In genomic region chr3:125039041-125039896, GRCh38 we compare ENCODE assay signal across 12 cellular contexts. TPM values are rescaled to one million over a fixed set of nuclear protein-coding genes. Genes with fewer than 3 reads are reported as not detected.
DNase-seq lines count a peak whose midpoint lies in the region; ATAC-seq and TF ChIP-seq lines count a peak whose summit lies in the region.
"Had no signal": no experiment of that assay in that cellular context is flagged by ENCODE, and none has a peak within 500 bp of the region (broad histone marks: within the 10 kb centered on the region; RNA-seq: fewer than 3 reads in every experiment).

No MANE protein-coding gene starts in this region.

- H3K27me3 ChIP-seq in heart right ventricle, result no peaks in the 10 kb centered on the region

- H3K4me1 Mint-ChIP-seq in stimulated activated naive CD8-positive, alpha-beta T cell treated with anti-CD3 and anti-CD28 coated beads, Interleukin-15, Interleukin-2, amounts not matched to agents 100 ng/mL and 50 ng/mL, for 24 hours (ENCODE audit: low read depth), result peaks cover 36% of the 10 kb centered on the region

- H3K27me3 Mint-ChIP-seq in stimulated activated naive CD8-positive, alpha-beta T cell treated with anti-CD3 and anti-CD28 coated beads, Interleukin-15, Interleukin-2, amounts not matched to agents 100 ng/mL and 50 ng/mL, for 24 hours, result no peaks in the 10 kb centered on the region

- peaks cover 0 to 12% (median 0%) of the 10 kb centered on the region in 11 donors for H3K9me3 ChIP-seq in heart right ventricle

- H3K27ac ChIP-seq in heart right ventricle, result peak overlapping the region; percentile 46 to 99 (median 68)

- H3K4me3 Mint-ChIP-seq in stimulated activated naive CD8-positive, alpha-beta T cell treated with anti-CD3 and anti-CD28 coated beads, Interleukin-15, Interleukin-2, amounts not matched to agents 100 ng/mL and 50 ng/mL, for 24 hours, result no peak overlapping the region
- H3K4me3 Mint-ChIP-seq: dendritic cell treated with granulocyte-macrophage colony-stimulating factor and Interleukin-4, amounts not matched to agents 40 ng/mL and 50 ng/mL, for 4 days had no signal

- 29 to 31% methylated on average over 8 of the region's 8 CpGs for WGBS in heart right ventricle, 2 donors

- H3K27ac Mint-ChIP-seq in stimulated activated naive CD8-positive, alpha-beta T cell treated with anti-CD3 and anti-CD28 coated beads, Interleukin-15, Interleukin-2, amounts not matched to agents 100 ng/mL and 50 ng/mL, for 24 hours, result peak overlapping the region; percentile 4
- H3K27ac Mint-ChIP-seq: dendritic cell treated with granulocyte-macrophage colony-stimulating factor and Interleukin-4, amounts not matched to agents 40 ng/mL and 50 ng/mL, for 4 days had no signal

- peaks cover 13% of the 10 kb centered on the region for H3K9me3 Mint-ChIP-seq in stimulated activated naive CD8-positive, alpha-beta T cell treated with anti-CD3 and anti-CD28 coated beads, Interleukin-15, Interleukin-2, amounts not matched to agents 100 ng/mL and 50 ng/mL, for 24 hours

- H3K4me1 ChIP-seq in heart right ventricle, result peaks cover 42 to 94% (median 78%) of the 10 kb centered on the region in 9 donors

- H3K36me3 ChIP-seq in heart right ventricle, result no peaks in the 10 kb centered on the region

- ATAC-seq in stimulated activated naive CD8-positive, alpha-beta T cell treated with anti-CD3 and anti-CD28 coated beads, Interleukin-15, Interleukin-2, amounts not matched to agents 100 U/mL and 50 U/mL, for 24 hours, result no peak
- ATAC-seq in heart right ventricle (peak in 5 of 8 donors; percentile 4 to 20 (median 12)), omental fat pad (ENCODE audit: low FRiP score) (peak; percentile 33), GM21619 (IDR thresholded peaks at IDR 0.05; ENCODE audit: unreplicated experiment) (no peak)

- intact Hi-C loops in heart right ventricle (cut with DNase I), result no loop called here

- no peak for DNase-seq in stimulated activated naive CD8-positive, alpha-beta T cell treated with anti-CD3 and anti-CD28 coated beads, Interleukin-15, Interleukin-2, amounts not matched to agents 100 U/mL and 50 U/mL, for 24 hours
- DNase-seq in heart right ventricle (no peak), omental fat pad (ENCODE audit: low spot score) (no peak), NAMALWA (ENCODE audit: low spot score) (no peak), mucosa of gallbladder (ENCODE audit: low spot score) (no peak), NCI-H1436 treated with DMSO at 0.1 percent for 48 hours (lab: John Stamatoyannopoulos, UW) (no peak)
- DNase-seq: activated CD8-positive, alpha-beta memory T cell treated with anti-CD3 and anti-CD28 coated beads, Interleukin-2, amount 50 U/mL, for 48 hours; NCI-H1436; SK-N-SH had no signal

- no peak for TF ChIP-seq CTCF in heart right ventricle (IDR thresholded peaks at IDR 0.05)
- no peak for TF ChIP-seq CTCF in omental fat pad (IDR thresholded peaks at IDR 0.05)

- peaks cover 36% of the 10 kb centered on the region for H3K36me3 Mint-ChIP-seq in stimulated activated naive CD8-positive, alpha-beta T cell treated with anti-CD3 and anti-CD28 coated beads, Interleukin-15, Interleukin-2, amounts not matched to agents 100 ng/mL and 50 ng/mL, for 24 hours (ENCODE audit: low read depth)

- H3K4me3 ChIP-seq in heart right ventricle, result peak overlapping the region in 3 of 10 donors; percentile 10 to 12 (median 10)

RNA-seq across cellular contexts. Expression of gene HEG1, which starts 16.5 kb away (rescaled TPM):
- total RNA-seq in heart right ventricle (100 to 1,000 TPM in 7 of 10 donors, 10 to 100 TPM in 3; 79.0 to 186 (median 143) TPM), omental fat pad (100 to 1,000 TPM in 3 of 4 donors, 10 to 100 TPM in 1; 95.2 to 238 (median 147) TPM), mucosa of gallbladder (47.6 TPM)
- 10 to 100 TPM; 12.2 to 25.4 TPM for polyA plus RNA-seq in heart right ventricle

Comparison
In these comparisons a context has a peak if more than half of its experiments do, and no peak if none do; other contexts are left out.
1. ATAC-seq: peak in heart right ventricle (5 of 8) and omental fat pad (single experiment); none in stimulated activated naive CD8-positive, alpha-beta T cell treated with anti-CD3 and anti-CD28 coated beads, Interleukin-15, Interleukin-2, amounts not matched to agents 100 U/mL and 50 U/mL, for 24 hours (single experiment) and GM21619 (single experiment).